21 cellular contexts compared by ENCODE assay signal in genomic region chr11:28702871-28703270, GRCh38.
DNase-seq lines count a peak whose midpoint lies in the region; ATAC-seq and TF ChIP-seq lines count a peak whose summit lies in the region.
"Had no signal": no experiment of that assay in that cellular context is flagged by ENCODE, and none has a peak within 500 bp of the region (broad histone marks: within the 10 kb centered on the region; RNA-seq: fewer than 3 reads in every experiment).

No MANE protein-coding gene starts in this region.

- no peak for TF ChIP-seq CTCF in RWPE1 (conservative IDR thresholded peaks at IDR 0.05; ENCODE audit: low read depth)
- no peak for TF ChIP-seq CTCF in left lung (IDR thresholded peaks at IDR 0.05)

- H3K4me3 ChIP-seq in ACC112 (ENCODE audit: low read depth, low read length) (peak overlapping the region; percentile 65), left lung (no peak overlapping the region)
- H3K4me3 ChIP-seq: BLaER1 treated with 17β-estradiol and CSF1 and Interleukin-3, amounts not matched to agents 10 nM and 100 nM; GM23248; Peyer's patch; SJSA1 had no signal

- ATAC-seq in left lung = peak; percentile 19
- ATAC-seq: Right ventricle myocardium inferior had no signal

- DNase-seq in HT1080 (ENCODE audit: low read depth) (peak; percentile 33), RWPE1 (ENCODE audit: low spot score) (peak; percentile 9), left lung (no peak), middle frontal gyrus (ENCODE audit: extremely low spot score, low spot score) (no peak), NCI-H1105 treated with DMSO at 0.1 percent for 48 hours (lab: John Stamatoyannopoulos, UW) (no peak)
- no peak for DNase-seq in stimulated activated CD4-positive, alpha-beta T cell treated with anti-CD3 and anti-CD28 coated beads, Interleukin-15, amount 100 ng/mL, for 24 hours
- DNase-seq: Caco-2; CD4-positive, alpha-beta memory T cell; H9; Karpas-422; NCI-H1417 treated with DMSO at 0.1 percent for 48 hours; NCI-H187 treated with DMSO at 0.1 percent for 48 hours; NCI-H2107; NCI-H510A treated with DMSO at 0.1 percent for 48 hours; NK-92 treated with Interleukin-12 subunit alpha and Interleukin-12 subunit beta, amount 100 ng/mL, for 24 hours; Peyer's patch had no signal

- CTCF ChIA-PET in RWPE1 (lab: Yijun Ruan, JAX) = no interaction called here

- intact Hi-C loops in left lung (cut with DNase I) = no loop called here

- H3K27ac ChIP-seq in ACC112 (ENCODE audit: low read depth, low read length) (peak overlapping the region; percentile 83), RWPE1 (no peak overlapping the region), left lung (no peak overlapping the region)
- H3K27ac ChIP-seq: BLaER1 treated with 17β-estradiol and CSF1 and Interleukin-3, amounts not matched to agents 10 nM and 100 nM; GM23248; Peyer's patch; SJSA1 had no signal

- POLR2A ChIA-PET in RWPE1 (lab: Yijun Ruan, JAX; ENCODE audit: low non-redundant PET) = no interaction called here

- H3K9me3 ChIP-seq in left lung = no peaks in the 10 kb centered on the region
- H3K9me3 ChIP-seq: BLaER1 treated with 17β-estradiol and CSF1 and Interleukin-3, amounts not matched to agents 10 nM and 100 nM; Caco-2; Peyer's patch; SJSA1 had no signal

- H2AFZ ChIP-seq in ACC112 (ENCODE audit: low read length, unreplicated experiment) = peak overlapping the region; percentile 11

- H3K4me1 ChIP-seq in ACC112 (ENCODE audit: control insufficient read depth, insufficient read depth, low read length, unreplicated experiment) (peaks cover 34% of the 10 kb centered on the region), left lung (no peaks in the 10 kb centered on the region)
- H3K4me1 ChIP-seq: BLaER1 treated with 17β-estradiol and CSF1 and Interleukin-3, amounts not matched to agents 10 nM and 100 nM; Peyer's patch had no signal

- peaks cover 25% of the 10 kb centered on the region for H3K79me2 ChIP-seq in ACC112 (ENCODE audit: control insufficient read depth, insufficient read depth, low read length, unreplicated experiment)

- H3K36me3 ChIP-seq in ACC112 (ENCODE audit: insufficient read depth, low read length) (no peaks in the 10 kb centered on the region), left lung (no peaks in the 10 kb centered on the region)
- H3K36me3 ChIP-seq: BLaER1 treated with 17β-estradiol and CSF1 and Interleukin-3, amounts not matched to agents 10 nM and 100 nM; Peyer's patch; SJSA1 had no signal

- H3K27me3 ChIP-seq in ACC112 (ENCODE audit: insufficient read depth, low read length) (no peaks in the 10 kb centered on the region), left lung (no peaks in the 10 kb centered on the region)
- H3K27me3 ChIP-seq: Peyer's patch, SJSA1 had no signal

Comparison
In these comparisons a context has a peak if more than half of its experiments do, and no peak if none do; other contexts are left out.
1. DNase-seq: peak in HT1080 (single experiment) and RWPE1 (single experiment); none in left lung (0 of 2), stimulated activated CD4-positive, alpha-beta T cell treated with anti-CD3 and anti-CD28 coated beads, Interleukin-15, amount 100 ng/mL, for 24 hours (single experiment), middle frontal gyrus (single experiment) and NCI-H1105 treated with DMSO at 0.1 percent for 48 hours (single experiment).